Comparison of ENCODE assay signal across 8 cellular contexts in genomic region chr10:93062499-93063216, GRCh38. TPM values are rescaled to one million over a fixed set of nuclear protein-coding genes. Genes with fewer than 3 reads are reported as not detected.
DNase-seq lines count a peak whose midpoint lies in the region; ATAC-seq and TF ChIP-seq lines count a peak whose summit lies in the region.

No MANE protein-coding gene starts in this region.

- H3K9me3 ChIP-seq in A673 (ENCODE audit: low read depth, low read length, poor library complexity, severe bottlenecking) = no peaks in the 10 kb centered on the region

- POLR2A ChIA-PET in A673 (lab: Charles Lee; ENCODE audit: low non-redundant PET) = no interaction called here

- peak; percentile 46 for DNase-seq in A673 (ENCODE audit: low spot score)
- DNase-seq in activated CD4-positive, alpha-beta T cell treated with anti-CD3 and anti-CD28 coated beads, Interleukin-2, amount 50 U/mL, for 48 hours = peak; percentile 57 to 64
- peak; percentile 48 for DNase-seq in foreskin melanocyte
- DNase-seq in progenitor cell of endocrine pancreas (ENCODE audit: low spot score, unreplicated experiment) = no peak
- no peak for DNase-seq in effector CD4-positive, alpha-beta T cell
- DNase-seq in NCI-H446 treated with DMSO at 0.1 percent for 48 hours (lab: John Stamatoyannopoulos, UW) = no peak
- DNase-seq in H4 (ENCODE audit: low spot score) = no peak

- no peak overlapping the region for H3K27ac ChIP-seq in A673 (ENCODE audit: low read depth, low read length, poor library complexity, severe bottlenecking)

- no peak overlapping the region for H3K27ac Mint-ChIP-seq in progenitor cell of endocrine pancreas

- peaks cover 75% of the 10 kb centered on the region for H3K27me3 Mint-ChIP-seq in progenitor cell of endocrine pancreas

- TF ChIP-seq CTCF in A673 (conservative IDR thresholded peaks at IDR 0.05; ENCODE audit: low read depth, low read length) = peak; percentile 59
- peak; percentile 68 for TF ChIP-seq CTCF in progenitor cell of endocrine pancreas (IDR thresholded peaks at IDR 0.05; ENCODE audit: unreplicated experiment)

- peaks cover 2% of the 10 kb centered on the region for H3K4me1 Mint-ChIP-seq in progenitor cell of endocrine pancreas (ENCODE audit: low read depth)

- no peaks in the 10 kb centered on the region for H3K9me3 Mint-ChIP-seq in progenitor cell of endocrine pancreas (ENCODE audit: low read depth)

- peak; percentile 45 for ATAC-seq in GM19463 (IDR thresholded peaks at IDR 0.05; ENCODE audit: unreplicated experiment)

- H3K36me3 ChIP-seq in A673 (ENCODE audit: insufficient read depth, low read length, poor library complexity, severe bottlenecking) = no peaks in the 10 kb centered on the region

- intact Hi-C loops in A673 (cut with micrococcal nuclease; ENCODE audit: unreplicated experiment) = no loop called here

- no TSS peak for BruUV-seq in A673 (replicated peaks; lab: Mats Ljungman, UMichigan)

- CTCF ChIA-PET in A673 (lab: Charles Lee) = no interaction called here

- no peak overlapping the region for H3K4me3 Mint-ChIP-seq in progenitor cell of endocrine pancreas (ENCODE audit: low read depth)

- H3K27me3 ChIP-seq in A673 (replicated peaks; ENCODE audit: insufficient read depth, low read depth, low read length, poor library complexity) = peaks cover 33% of the 10 kb centered on the region

- no peaks in the 10 kb centered on the region for H3K4me1 ChIP-seq in A673 (ENCODE audit: insufficient read depth, low read length, poor library complexity, severe bottlenecking)

- peak overlapping the region; percentile 15 for H3K4me3 ChIP-seq in A673 (ENCODE audit: low read depth, low read length, poor library complexity, severe bottlenecking)

- peaks cover 33% of the 10 kb centered on the region for H3K36me3 Mint-ChIP-seq in progenitor cell of endocrine pancreas (ENCODE audit: insufficient read depth)

RNA-seq across cellular contexts. Expression of gene CYP26C1, which starts 2.1 kb away (rescaled TPM):
- total RNA-seq in A673 (2021) (0.13 and 0.20 TPM in 2 replicates), progenitor cell of endocrine pancreas (0.26 and 0.29 TPM in 2 replicates)
- not detected in 2 replicates for total RNA-seq in H4 (2014; rRNA removed; shearing (Covaris generic))

RNA-seq across cellular contexts. Expression of gene CYP26A1, which starts 11.0 kb away (rescaled TPM):
- not detected in 2 replicates for total RNA-seq in A673 (2021)
- total RNA-seq in progenitor cell of endocrine pancreas = 1.8 and 3.4 TPM in 2 replicates
- not detected in 2 replicates for total RNA-seq in H4 (2014; rRNA removed; shearing (Covaris generic))

Comparison
In these comparisons a context has a peak if more than half of its experiments do, and no peak if none do; other contexts are left out.
1. DNase-seq: peak in A673 (single experiment), activated CD4-positive, alpha-beta T cell treated with anti-CD3 and anti-CD28 coated beads, Interleukin-2, amount 50 U/mL, for 48 hours (2 of 2) and foreskin melanocyte (single experiment); none in progenitor cell of endocrine pancreas (single experiment), effector CD4-positive, alpha-beta T cell (single experiment), NCI-H446 treated with DMSO at 0.1 percent for 48 hours (single experiment) and H4 (single experiment).